26 cellular contexts compared by ENCODE assay signal in the genomic region with DNA sequence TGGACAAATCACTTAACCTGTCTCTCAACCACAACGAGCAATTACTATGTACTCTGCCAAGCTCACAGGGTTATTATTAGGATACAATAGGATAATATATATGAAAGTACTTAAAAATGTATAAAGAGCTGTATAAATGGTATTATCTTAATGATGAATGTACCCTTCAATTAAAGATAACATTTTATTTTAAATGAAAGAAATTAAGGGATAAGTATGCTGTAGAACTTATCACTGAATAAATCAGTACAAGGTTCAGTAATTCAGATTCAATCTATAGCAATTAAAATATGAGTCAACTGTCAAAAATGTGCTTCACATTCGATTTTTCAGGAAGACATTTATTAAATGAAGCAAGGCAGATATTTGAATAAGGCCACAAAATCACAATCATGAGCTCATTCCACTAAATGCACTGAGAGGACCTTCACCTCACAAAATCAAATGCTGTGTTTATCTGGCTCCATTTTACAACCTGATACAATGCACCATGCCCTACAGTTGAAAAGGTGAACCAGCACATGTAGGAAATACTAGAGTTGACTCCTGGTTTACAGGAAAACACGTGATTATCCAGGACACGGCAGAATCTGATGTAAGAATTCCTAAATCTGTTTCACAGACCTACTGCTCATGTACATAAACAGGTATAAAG. TPM values are rescaled to one million over a fixed set of nuclear protein-coding genes. Genes with fewer than 3 reads are reported as not detected.
DNase-seq lines count a peak whose midpoint lies in the region; ATAC-seq and TF ChIP-seq lines count a peak whose summit lies in the region.
"Had no signal": no experiment of that assay in that cellular context is flagged by ENCODE, and none has a peak within 500 bp of the region (broad histone marks: within the 10 kb centered on the region; RNA-seq: fewer than 3 reads in every experiment).

No MANE protein-coding gene starts in this region.

- H3K27ac Mint-ChIP-seq in brain = peak overlapping the region in 1 of 5 experiments; percentile 96
- peak overlapping the region; percentile 45 for H3K27ac Mint-ChIP-seq in mesothelial cell of epicardium
- H3K27ac Mint-ChIP-seq in CD4-positive, alpha-beta T cell = no peak overlapping the region
- H3K27ac Mint-ChIP-seq: activated CD8-positive, alpha-beta T cell treated with anti-CD3 and anti-CD28 coated beads for 36 hours; CD8-positive, alpha-beta memory T cell; nephron progenitor cell had no signal

- in situ Hi-C loops in G401 (cut with HindIII; ENCODE audit: low sequenced_read_pairs) = no loop called here

- CTCF ChIA-PET in CD4-positive, alpha-beta T cell (lab: Charles Lee) = no interaction called here
- CTCF ChIA-PET in RWPE1 (lab: Yijun Ruan, JAX) = no interaction called here

- no peak overlapping the region for H3K27ac ChIP-seq in CD4-positive, alpha-beta T cell (ENCODE audit: low read depth, low read length)
- no peak overlapping the region for H3K27ac ChIP-seq in RWPE1
- H3K27ac ChIP-seq: cardiac muscle cell, prostate gland, stomach had no signal

- H3K27me3 Mint-ChIP-seq in brain (peaks cover 15% of the 10 kb centered on the region), mesothelial cell of epicardium (ENCODE audit: low read depth) (no peaks in the 10 kb centered on the region)
- H3K27me3 Mint-ChIP-seq in CD4-positive, alpha-beta T cell = peaks cover 32% of the 10 kb centered on the region

- POLR2A ChIA-PET in CD4-positive, alpha-beta T cell (lab: Charles Lee) = no interaction called here
- POLR2A ChIA-PET in RWPE1 (lab: Yijun Ruan, JAX; ENCODE audit: low non-redundant PET) = no interaction called here

- ATAC-seq in CD4-positive, alpha-beta T cell (ENCODE audit: poor library complexity) = no peak
- no peak for ATAC-seq in left colon
- ATAC-seq: activated CD8-positive, alpha-beta T cell treated with anti-CD3 and anti-CD28 coated beads for 36 hours had no signal

- no peaks in the 10 kb centered on the region for H3K27me3 ChIP-seq in CD4-positive, alpha-beta T cell (ENCODE audit: control insufficient read depth, insufficient read depth, low read length)
- H3K27me3 ChIP-seq: cardiac muscle cell had no signal

- no peaks in the 10 kb centered on the region for H3K9me3 ChIP-seq in CD4-positive, alpha-beta T cell (ENCODE audit: control insufficient read depth, low read length)
- H3K9me3 ChIP-seq: prostate gland, stomach, upper lobe of left lung had no signal

- TF ChIP-seq CTCF in brain (conservative IDR thresholded peaks at IDR 0.05) = no peak
- TF ChIP-seq CTCF in mesothelial cell of epicardium (IDR thresholded peaks at IDR 0.05; ENCODE audit: unreplicated experiment) = no peak
- TF ChIP-seq CTCF in CD4-positive, alpha-beta T cell (IDR thresholded peaks at IDR 0.05) = no peak
- no peak for TF ChIP-seq CTCF in RWPE1 (conservative IDR thresholded peaks at IDR 0.05; ENCODE audit: low read depth)

- H3K4me3 Mint-ChIP-seq in brain (peak overlapping the region; percentile 71 to 99 (median 95)), mesothelial cell of epicardium (peak overlapping the region; percentile 26)
- H3K4me3 Mint-ChIP-seq in CD4-positive, alpha-beta T cell = no peak overlapping the region
- H3K4me3 Mint-ChIP-seq: activated CD8-positive, alpha-beta T cell treated with anti-CD3 and anti-CD28 coated beads for 36 hours; CD8-positive, alpha-beta memory T cell; H9 had no signal

- peak; percentile 45 for DNase-seq in G401 (ENCODE audit: low spot score)
- DNase-seq in NCI-H1417 (lab: John Stamatoyannopoulos, UW) = peak in 2 of 3 experiments; percentile 32 to 75
- DNase-seq in mesothelial cell of epicardium (ENCODE audit: low spot score in 2 of 2, unreplicated experiment in 2 of 2) = no peak
- DNase-seq in CD4-positive, alpha-beta T cell = no peak
- DNase-seq in RWPE1 (ENCODE audit: low spot score) = no peak
- DNase-seq in left colon = no peak
- DNase-seq in GF-D8 (lab: John Stamatoyannopoulos, UW) = no peak
- DNase-seq: activated CD8-positive, alpha-beta T cell treated with anti-CD3 and anti-CD28 coated beads for 36 hours; activated naive CD4-positive, alpha-beta T cell; CD8-positive, alpha-beta memory T cell; DMS53; erythroblast; foreskin melanocyte; H9; kidney; midbrain; NCI-H1436 treated with DMSO at 0.1 percent for 48 hours; nephron progenitor cell; small intestine; stimulated activated CD4-positive, alpha-beta T cell treated with anti-CD3 and anti-CD28 coated beads, Interleukin-4, amount 100 ng/mL, for 4 hours; stomach; upper lobe of left lung had no signal

- peaks cover 14% of the 10 kb centered on the region for H3K36me3 Mint-ChIP-seq in brain
- H3K36me3 Mint-ChIP-seq in mesothelial cell of epicardium = no peaks in the 10 kb centered on the region
- H3K36me3 Mint-ChIP-seq in CD4-positive, alpha-beta T cell (ENCODE audit: low read depth) = no peaks in the 10 kb centered on the region
- H3K36me3 Mint-ChIP-seq: CD8-positive, alpha-beta memory T cell had no signal

- peaks cover 79% of the 10 kb centered on the region for H3K4me1 Mint-ChIP-seq in brain
- H3K4me1 Mint-ChIP-seq in mesothelial cell of epicardium = peaks cover 60% of the 10 kb centered on the region
- H3K4me1 Mint-ChIP-seq in CD4-positive, alpha-beta T cell (ENCODE audit: low read depth) = peaks cover 6% of the 10 kb centered on the region
- H3K4me1 Mint-ChIP-seq: CD8-positive, alpha-beta memory T cell had no signal

- H3K9me3 Mint-ChIP-seq in brain = no peaks in the 10 kb centered on the region
- no peaks in the 10 kb centered on the region for H3K9me3 Mint-ChIP-seq in mesothelial cell of epicardium
- H3K9me3 Mint-ChIP-seq in CD4-positive, alpha-beta T cell = no peaks in the 10 kb centered on the region
- H3K9me3 Mint-ChIP-seq: activated CD8-positive, alpha-beta T cell treated with anti-CD3 and anti-CD28 coated beads for 36 hours; H9; nephron progenitor cell had no signal

- intact Hi-C loops in CD4-positive, alpha-beta T cell (cut with DNase I, micrococcal nuclease) = no loop called here
- intact Hi-C loops in left colon (cut with DNase I, micrococcal nuclease) = no loop called here

RNA-seq across cellular contexts. Expression of gene LRCH2, which starts 4.4 kb away (rescaled TPM):
- total RNA-seq in G401 (2014; rRNA removed; shearing (Covaris generic)) = 0.10 and 0.12 TPM in 2 replicates
- 0.64 TPM for polyA plus RNA-seq in brain (ENCODE audit: insufficient read depth, low read depth, low replicate concordance)
- total RNA-seq in mesothelial cell of epicardium = 29.1 to 29.5 TPM (median 29.4 TPM) in 3 replicates
- not detected for total RNA-seq in CD4-positive, alpha-beta T cell
- total RNA-seq in left colon = 1 to 10 TPM in 1 of 2 donors, under 1 TPM in 1; 0.61 to 2.2 TPM
- total RNA-seq: activated CD8-positive, alpha-beta T cell treated with anti-CD3 and anti-CD28 coated beads for 36 hours; CD8-positive, alpha-beta memory T cell; RPMI7951 had no signal
- polyA plus RNA-seq: CD8-positive, alpha-beta memory T cell had no signal

RNA-seq across cellular contexts. Expression of gene RBMXL3, which starts 40.3 kb away (rescaled TPM):
- total RNA-seq in G401 (2014; rRNA removed; shearing (Covaris generic)) = not detected in 2 replicates
- not detected for polyA plus RNA-seq in brain (ENCODE audit: insufficient read depth, low read depth, low replicate concordance)
- not detected in 3 replicates for total RNA-seq in mesothelial cell of epicardium
- total RNA-seq in CD4-positive, alpha-beta T cell = not detected
- not detected for total RNA-seq in left colon
- total RNA-seq: activated CD8-positive, alpha-beta T cell treated with anti-CD3 and anti-CD28 coated beads for 36 hours; cardiac muscle cell; CD8-positive, alpha-beta memory T cell; H9; kidney; RPMI7951; stomach; upper lobe of left lung had no signal
- polyA plus RNA-seq: cardiac muscle cell; CD8-positive, alpha-beta memory T cell; small intestine; stomach had no signal

Comparison
In these comparisons a context has a peak if more than half of its experiments do, and no peak if none do; other contexts are left out.
1. DNase-seq: peak in G401 (single experiment) and NCI-H1417 (2 of 3); none in mesothelial cell of epicardium (0 of 2), CD4-positive, alpha-beta T cell (0 of 10), RWPE1 (single experiment), left colon (0 of 2) and GF-D8 (single experiment).